ENCODE assay signal across 19 cellular contexts in the genomic region with DNA sequence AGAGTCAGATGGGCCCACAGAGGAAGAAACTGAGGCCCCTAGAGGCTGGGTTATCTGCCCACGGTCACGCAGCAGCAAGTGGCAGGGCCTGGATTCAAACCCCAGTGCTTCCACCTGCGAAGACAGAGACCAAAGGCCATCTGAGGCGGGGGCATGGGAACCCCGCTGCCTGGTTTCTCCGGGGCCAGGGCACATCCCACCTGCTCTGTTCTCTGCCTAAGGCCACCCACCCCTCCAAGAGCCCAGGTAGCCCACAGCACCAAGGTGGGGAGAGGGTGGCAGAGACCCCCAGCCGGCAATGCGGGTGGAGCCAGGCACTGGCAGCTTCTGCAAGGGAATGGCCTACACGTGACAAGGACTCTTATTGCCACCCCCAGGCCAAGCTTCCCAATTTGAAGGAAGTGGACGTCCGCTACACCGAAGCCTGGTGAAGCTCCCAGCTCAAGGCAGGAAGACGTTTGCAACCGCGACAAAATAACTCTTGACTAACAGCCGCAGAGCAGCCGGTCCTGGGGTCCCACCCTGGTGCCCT.
A peak's percentile ranks its signal among the peaks of the same experiment; 100 is the strongest.
DNase-seq lines count a peak whose midpoint lies in the region; ATAC-seq, FAIRE-seq and TF ChIP-seq lines count a peak whose summit lies in the region.
"Had no signal": no experiment of that assay in that cellular context is flagged by ENCODE, and none has a peak within 500 bp of the region (broad histone marks: within the 10 kb centered on the region; RNA-seq: fewer than 3 reads in every experiment).

No MANE protein-coding gene starts in this region.

- H3K4me3 ChIP-seq in A549 (no peak overlapping the region), GM23338 (no peak overlapping the region), H1 (ENCODE audit: extremely low read depth in 1 of 4, insufficient read depth in 2 of 4, low read depth in 3 of 4, low read length in 4 of 4) (no peak overlapping the region), neuronal stem cell (ENCODE audit: low read length in 2 of 2) (no peak overlapping the region)
- no peak overlapping the region for H3K4me3 ChIP-seq in CD8-positive, alpha-beta T cell (ENCODE audit: low read depth, low read length)
- H3K4me3 ChIP-seq: GM23248, SJSA1 had no signal

- no peak overlapping the region for H2BK12ac ChIP-seq in H1 (ENCODE audit: low read depth, low read length)
- H2BK12ac ChIP-seq in neuronal stem cell (ENCODE audit: low read length): peak overlapping the region; percentile 14

- CTCF ChIA-PET in A549 (lab: Yijun Ruan, JAX) (interaction anchor here (0.6 to 1.7 kb wide), 2 partner anchors 15 to 349 kb away, joined by 4 to 8 read pairs; no protein-coding TSS in a partner anchor), H1 (lab: Charles Lee; ENCODE audit: partially characterized antibody) (interaction anchor here (1.0 to 1.9 kb wide), 3 partner anchors 10 to 20 kb away, joined by 3 to 8 read pairs (median 4); no protein-coding TSS in a partner anchor)
- CTCF ChIA-PET in CD8-positive, alpha-beta T cell (lab: Charles Lee): interaction anchor here (1.2 kb wide), 1 partner anchor 12 kb away, joined by 3 read pairs; no protein-coding TSS in a partner anchor

- no peak overlapping the region for H2BK5ac ChIP-seq in H1 (ENCODE audit: low read depth, low read length)
- peak overlapping the region; percentile 90 for H2BK5ac ChIP-seq in neuronal stem cell (ENCODE audit: low read length)

- no peak overlapping the region for H3K4me3 Mint-ChIP-seq in GM23338
- H3K4me3 Mint-ChIP-seq in CD8-positive, alpha-beta T cell: no peak overlapping the region

- H3K9me3 Mint-ChIP-seq in GM23338: no peaks in the 10 kb centered on the region
- H3K9me3 Mint-ChIP-seq in CD8-positive, alpha-beta T cell: no peaks in the 10 kb centered on the region

- no peak overlapping the region for H2BK20ac ChIP-seq in H1 (ENCODE audit: low read length)

- no peak overlapping the region; the same call in 1 of the 2 replicates for H3K27ac Mint-ChIP-seq in GM23338
- H3K27ac Mint-ChIP-seq in CD8-positive, alpha-beta T cell: no peak overlapping the region

- H3K4me2 ChIP-seq in A549 (peak overlapping the region; percentile 70; the same call in 2 of the 3 replicates), GM23338 (no peak overlapping the region), H1 (ENCODE audit: insufficient read depth in 1 of 2, low read depth in 2 of 2, low read length in 2 of 2) (no peak overlapping the region), neuronal stem cell (ENCODE audit: insufficient read depth, low read length, poor library complexity, severe bottlenecking) (no peak overlapping the region)

- peaks cover 24% of the 10 kb centered on the region for H3K36me3 Mint-ChIP-seq in GM23338 (ENCODE audit: low read depth)
- H3K36me3 Mint-ChIP-seq in CD8-positive, alpha-beta T cell: peaks cover 58% of the 10 kb centered on the region

- H3K9me2 ChIP-seq in GM23338 (ENCODE audit: insufficient read depth): no peaks in the 10 kb centered on the region

- H2AK5ac ChIP-seq in H1 (ENCODE audit: low read depth, low read length) (no peak overlapping the region), neuronal stem cell (ENCODE audit: low read depth, low read length) (no peak overlapping the region)

- H3K18ac ChIP-seq in H1 (ENCODE audit: extremely low read depth, low read length) (no peak overlapping the region), neuronal stem cell (ENCODE audit: low read length) (peak overlapping the region; percentile 88)

- H3K27ac ChIP-seq in A549 (peak overlapping the region; percentile 94 to 97), GM23338 (ENCODE audit: low read depth) (0 out of 2 replicates have a peak overlapping the region, but pooled peaks have one; percentile 74), H1 (ENCODE audit: low read depth, low read length) (0 out of 2 replicates have a peak overlapping the region, but pooled peaks have one; percentile 36), neuronal stem cell (replicated peaks; ENCODE audit: low read length) (peak overlapping the region; percentile 41)
- no peak overlapping the region for H3K27ac ChIP-seq in CD8-positive, alpha-beta T cell (ENCODE audit: low read depth, low read length)
- H3K27ac ChIP-seq: C4-2B, GM23248, SJSA1 had no signal

- POLR2A ChIA-PET in A549 (lab: Yijun Ruan, JAX) (no interaction called here), H1 (lab: Charles Lee; ENCODE audit: partially characterized antibody) (no interaction called here)
- POLR2A ChIA-PET in CD8-positive, alpha-beta T cell (lab: Charles Lee): no interaction called here

- DNase-seq in A549 (ENCODE audit: low read depth in 1 of 2, low spot score in 1 of 2): no peak
- no peak for DNase-seq in GM23338 (ENCODE audit: low spot score)
- DNase-seq in H1 (ENCODE audit: low read depth in 1 of 2, low spot score in 2 of 2): no peak
- DNase-seq in neuronal stem cell (ENCODE audit: low spot score): no peak
- DNase-seq in NCI-H2227 (lab: John Stamatoyannopoulos, UW; ENCODE audit: unreplicated experiment): no peak
- no peak for DNase-seq in CD8-positive, alpha-beta T cell
- DNase-seq: DMS 273 treated with DMSO at 0.1 percent for 48 hours, GM23248, NCI-H1417, NCI-H187, NCI-H2107, NCI-H2227 treated with DMSO at 0.1 percent for 48 hours, NCI-H510A treated with DMSO at 0.1 percent for 48 hours, NCI-H82 had no signal

- H3K56ac ChIP-seq in H1 (replicated peaks; ENCODE audit: insufficient read length, low read depth, low read length): no peak overlapping the region

- no peak overlapping the region for H2BK120ac ChIP-seq in H1 (replicated peaks; ENCODE audit: low read depth, low read length)
- peak overlapping the region; percentile 24 for H2BK120ac ChIP-seq in neuronal stem cell (ENCODE audit: low read depth, low read length)

- 82% methylated on average over 13 of the region's 17 CpGs for WGBS in A549 (ENCODE audit: missing lambda C conversion rate)
- WGBS in H1 (ENCODE audit: extremely low coverage in 1 of 2, insufficient coverage in 1 of 2, insufficient read length in 1 of 2, insufficient replicate concordance in 2 of 2, low coverage in 1 of 2, low lambda C conversion rate in 2 of 2, missing lambda C conversion rate in 1 of 2), 2 experiments: 86% methylated on average over 17 of the region's 17 CpGs; no CpG with 5 or more reads in 1 of the 2 experiments
- no CpG with 5 or more reads among the region's 17 CpGs for WGBS in neuronal stem cell (ENCODE audit: extremely low coverage in 2 of 2, insufficient read length in 2 of 2, insufficient replicate concordance in 1 of 2), 2 donors

- H4K91ac ChIP-seq in H1 (replicated peaks; ENCODE audit: insufficient read length, low read length): no peak overlapping the region
- H4K91ac ChIP-seq in neuronal stem cell (ENCODE audit: low read depth, low read length, poor library complexity): no peak overlapping the region

- H4K8ac ChIP-seq in H1 (ENCODE audit: extremely low read depth, insufficient read depth, low read length) (peak overlapping the region; percentile 83), neuronal stem cell (ENCODE audit: low read depth, low read length) (no peak overlapping the region)

- H3K9ac ChIP-seq in H1 (replicated peaks in 1 of 4; ENCODE audit: extremely low read depth in 1 of 4, low read depth in 3 of 4, low read length in 3 of 4): no peak overlapping the region
- no peak overlapping the region for H3K9ac ChIP-seq in neuronal stem cell (ENCODE audit: low read depth, low read length, poor library complexity)
- H3K9ac ChIP-seq: GM23248 had no signal

- TF ChIP-seq EP300 in A549 (IDR thresholded peaks at IDR 0.05) (no peak), H1 (IDR thresholded peaks at IDR 0.05; ENCODE audit: borderline replicate concordance in 1 of 2, low read depth in 2 of 2, low read length in 2 of 2) (no peak)

- no peak overlapping the region for H2AFZ ChIP-seq in GM23338
- no peak overlapping the region for H2AFZ ChIP-seq in H1 (ENCODE audit: low read length)
- no peak overlapping the region for H2AFZ ChIP-seq in neuronal stem cell (ENCODE audit: low read length)
- H2AFZ ChIP-seq: GM23248 had no signal

- no peak for TF ChIP-seq CTCF in A549 (IDR thresholded peaks at IDR 0.05)
- TF ChIP-seq CTCF in GM23338 (conservative IDR thresholded peaks at IDR 0.05; ENCODE audit: low read depth in 2 of 2): no peak
- no peak for TF ChIP-seq CTCF in H1 (IDR thresholded peaks at IDR 0.05; ENCODE audit: control extremely low read depth in 1 of 3, insufficient read depth in 1 of 3, low read depth in 1 of 3, low read length in 3 of 3)
- no peak for TF ChIP-seq CTCF in CD8-positive, alpha-beta T cell (IDR thresholded peaks at IDR 0.05)

- ATAC-seq in A549: no peak
- ATAC-seq in GM23338: no peak
- no peak for ATAC-seq in GM21526 (IDR thresholded peaks at IDR 0.05; ENCODE audit: low FRiP score, unreplicated experiment)
- ATAC-seq in CD8-positive, alpha-beta T cell: no peak
- ATAC-seq: Panc1 had no signal

- H3K4ac ChIP-seq in H1 (replicated peaks; ENCODE audit: insufficient read length, low read depth, low read length): no peak overlapping the region
- H3K4ac ChIP-seq in neuronal stem cell (ENCODE audit: low read length): no peak overlapping the region

- no peak for TF ChIP-seq POLR2A in A549 (IDR thresholded peaks at IDR 0.05; ENCODE audit: low read length)
- TF ChIP-seq POLR2A in H1 (IDR thresholded peaks at IDR 0.05; ENCODE audit: control extremely low read depth in 1 of 2, low read depth in 2 of 2, low read length in 2 of 2): no peak

- H3K14ac ChIP-seq in H1 (ENCODE audit: insufficient read length): no peak overlapping the region
- peak overlapping the region; percentile 42 for H3K14ac ChIP-seq in neuronal stem cell (ENCODE audit: low read length)

- intact Hi-C loops in CD8-positive, alpha-beta T cell (cut with DNase I, micrococcal nuclease): no loop called here

- H3K27me3 Mint-ChIP-seq in GM23338 (ENCODE audit: insufficient read depth, low read depth, poor library complexity): peaks cover 31% of the 10 kb centered on the region
- no peaks in the 10 kb centered on the region for H3K27me3 Mint-ChIP-seq in CD8-positive, alpha-beta T cell (ENCODE audit: low read depth)

- no peaks in the 10 kb centered on the region for H3K23me2 ChIP-seq in H1 (ENCODE audit: low read depth, low read length)

- H3K9me3 ChIP-seq in A549: no peaks in the 10 kb centered on the region
- no peaks in the 10 kb centered on the region for H3K9me3 ChIP-seq in H1 (ENCODE audit: insufficient read depth in 2 of 2, low read depth in 1 of 2, low read length in 1 of 2)
- no peaks in the 10 kb centered on the region for H3K9me3 ChIP-seq in neuronal stem cell (replicated peaks in 1 of 2; ENCODE audit: control insufficient read depth in 2 of 2, insufficient read depth in 1 of 2, low read depth in 1 of 2, low read length in 2 of 2)
- no peaks in the 10 kb centered on the region for H3K9me3 ChIP-seq in CD8-positive, alpha-beta T cell (ENCODE audit: low read length)
- H3K9me3 ChIP-seq: SJSA1 had no signal

- peaks cover 5% of the 10 kb centered on the region; the same call in 1 of the 2 replicates for H3F3A ChIP-seq in GM23338 (replicated peaks; ENCODE audit: low read depth)

- H4K5ac ChIP-seq in H1 (ENCODE audit: insufficient read length, low read depth, low read length): no peak overlapping the region

- no peak overlapping the region for H3K23ac ChIP-seq in H1 (ENCODE audit: insufficient read length)
- peak overlapping the region; percentile 62 for H3K23ac ChIP-seq in neuronal stem cell (ENCODE audit: low read depth, low read length, poor library complexity)

- TF ChIP-seq RAD21 in A549 (conservative IDR thresholded peaks at IDR 0.05 in 1 of 2, IDR thresholded peaks at IDR 0.05 in 1 of 2): no peak
- no peak for TF ChIP-seq RAD21 in H1 (IDR thresholded peaks at IDR 0.05 in 1 of 2, conservative IDR thresholded peaks at IDR 0.05 in 1 of 2; ENCODE audit: low read depth in 2 of 2, low read length in 2 of 2)

- H3K4me1 ChIP-seq in A549 (peaks cover 88% of the 10 kb centered on the region), GM23338 (ENCODE audit: insufficient read depth) (peaks cover 20% of the 10 kb centered on the region), H1 (replicated peaks in 1 of 4; ENCODE audit: control insufficient read depth in 3 of 4, insufficient read depth in 4 of 4, low read length in 3 of 4) (peaks cover 0 to 26% (median 22%) of the 10 kb centered on the region in 4 experiments; a peak in 6 of 7 replicates), neuronal stem cell (ENCODE audit: control insufficient read depth in 2 of 2, insufficient read depth in 1 of 2, low read depth in 1 of 2, low read length in 2 of 2) (peaks cover 19 to 23% of the 10 kb centered on the region in 2 donors)
- H3K4me1 ChIP-seq in CD8-positive, alpha-beta T cell (ENCODE audit: insufficient read depth, low read length): no peaks in the 10 kb centered on the region

- H3K36me3 ChIP-seq in GM23338 (ENCODE audit: insufficient read depth) (no peaks in the 10 kb centered on the region), H1 (ENCODE audit: control insufficient read depth in 2 of 4, insufficient read depth in 4 of 4, low read length in 3 of 4) (peaks cover 3 to 17% (median 11%) of the 10 kb centered on the region in 4 experiments; a peak in 7 of 8 replicates), neuronal stem cell (replicated peaks in 1 of 2; ENCODE audit: control insufficient read depth in 2 of 2, insufficient read depth in 2 of 2, low read length in 2 of 2) (peaks cover 25 to 41% of the 10 kb centered on the region in 2 donors)
- H3K36me3 ChIP-seq in CD8-positive, alpha-beta T cell (ENCODE audit: insufficient read depth, low read length): peaks cover 17% of the 10 kb centered on the region

- H4K20me1 ChIP-seq in GM23338 (replicated peaks; ENCODE audit: insufficient read depth) (no peaks in the 10 kb centered on the region), H1 (replicated peaks in 1 of 2; ENCODE audit: control insufficient read depth in 1 of 2, insufficient read depth in 2 of 2, low read length in 2 of 2) (no peaks in the 10 kb centered on the region)

- H3K4me1 Mint-ChIP-seq in GM23338: peaks cover 33% of the 10 kb centered on the region
- H3K4me1 Mint-ChIP-seq in CD8-positive, alpha-beta T cell (ENCODE audit: low read depth): peaks cover under 1% of the 10 kb centered on the region

- H3K79me1 ChIP-seq in H1 (ENCODE audit: low read depth, low read length): no peaks in the 10 kb centered on the region
- no peaks in the 10 kb centered on the region for H3K79me1 ChIP-seq in neuronal stem cell (ENCODE audit: low read depth, low read length)

- no peak for FAIRE-seq in A549 (lab: Jason Lieb, UNC)
- FAIRE-seq in H1 (lab: Jason Lieb, UNC): no peak
- FAIRE-seq: G401.6 had no signal

- H3K79me2 ChIP-seq in GM23338 (replicated peaks; ENCODE audit: insufficient read depth): no peaks in the 10 kb centered on the region
- no peaks in the 10 kb centered on the region for H3K79me2 ChIP-seq in H1 (ENCODE audit: control insufficient read depth in 1 of 2, insufficient read depth in 2 of 2, low read length in 2 of 2)

- H2BK15ac ChIP-seq in H1 (ENCODE audit: low read length): no peak overlapping the region
- H2BK15ac ChIP-seq in neuronal stem cell (ENCODE audit: low read length): no peak overlapping the region

- H3K27me3 ChIP-seq in GM23338 (ENCODE audit: insufficient read depth) (no peaks in the 10 kb centered on the region), H1 (replicated peaks in 1 of 4; ENCODE audit: control insufficient read depth in 3 of 4, extremely low read depth in 1 of 4, insufficient read depth in 3 of 4, low read length in 3 of 4) (no peaks in the 10 kb centered on the region), neuronal stem cell (ENCODE audit: control insufficient read depth in 3 of 3, insufficient read depth in 3 of 3, low read depth in 1 of 3, low read length in 3 of 3) (no peaks in the 10 kb centered on the region)
- no peaks in the 10 kb centered on the region for H3K27me3 ChIP-seq in CD8-positive, alpha-beta T cell (ENCODE audit: insufficient read depth, low read length)
- H3K27me3 ChIP-seq: SJSA1 had no signal
